ENCODE assay signal across 14 cellular contexts in the genomic region with DNA sequence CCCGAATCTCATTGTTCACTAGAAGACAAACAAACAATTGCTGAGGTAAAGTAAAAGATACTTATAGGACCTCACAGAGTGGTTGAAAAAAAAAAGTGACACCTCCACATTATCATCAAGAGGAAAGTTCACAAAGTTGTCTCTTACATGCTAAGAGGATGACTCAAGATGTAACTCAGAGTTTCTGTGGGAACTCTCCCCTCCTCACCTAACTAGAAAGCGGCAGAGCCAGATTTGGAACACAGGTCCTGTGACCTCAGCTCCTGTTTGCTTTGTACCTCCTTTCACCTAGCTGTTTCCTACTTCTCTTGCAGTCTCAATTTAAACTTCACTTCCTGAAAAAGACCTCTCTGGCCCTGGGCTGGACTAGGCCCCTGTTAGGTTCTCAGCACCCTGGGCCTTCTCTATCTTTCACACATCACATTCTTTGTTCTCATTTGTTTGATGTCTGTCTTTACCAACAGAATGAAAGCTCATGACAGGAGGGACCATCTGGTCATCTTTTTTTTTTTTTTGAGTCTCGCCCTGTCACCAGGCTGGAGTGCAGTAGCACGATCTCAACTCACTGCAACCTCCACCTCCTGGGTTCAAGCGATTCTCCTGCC.
DNase-seq lines count a peak whose midpoint lies in the region; ATAC-seq, FAIRE-seq and TF ChIP-seq lines count a peak whose summit lies in the region.
"Had no signal": no experiment of that assay in that cellular context is flagged by ENCODE, and none has a peak within 500 bp of the region (broad histone marks: within the 10 kb centered on the region; RNA-seq: fewer than 3 reads in every experiment).

No MANE protein-coding gene starts in this region.

- no peaks in the 10 kb centered on the region for H3K9me2 ChIP-seq in Karpas-422 (replicated peaks; ENCODE audit: insufficient read depth, low read length)

- H3K9ac ChIP-seq in Karpas-422 (ENCODE audit: low read length) (no peak overlapping the region), keratinocyte (ENCODE audit: control insufficient read depth, extremely low read depth, insufficient read depth, low read length) (peak overlapping the region; percentile 9)

- peaks cover 5% of the 10 kb centered on the region for H3K4me1 ChIP-seq in Karpas-422 (ENCODE audit: low read length)
- peaks cover 23% of the 10 kb centered on the region for H3K4me1 ChIP-seq in keratinocyte (ENCODE audit: control insufficient read depth, extremely low read depth, insufficient read depth, low read length)

- no peak for FAIRE-seq in keratinocyte (lab: Jason Lieb, UNC)
- FAIRE-seq: endothelial cell of umbilical vein had no signal

- CTCF ChIA-PET in GM10248 (lab: Yijun Ruan, JAX): no interaction called here

- no peaks in the 10 kb centered on the region for H3K9me1 ChIP-seq in keratinocyte (ENCODE audit: control insufficient read depth, extremely low read depth, insufficient read depth, low read length)

- no peak overlapping the region for H3K27ac ChIP-seq in Karpas-422 (ENCODE audit: low read length)
- H3K27ac ChIP-seq in keratinocyte (ENCODE audit: control insufficient read depth, insufficient read depth, low read length): peak overlapping the region; percentile 60
- H3K27ac ChIP-seq: neutrophil had no signal

- H3K79me2 ChIP-seq in Karpas-422 (ENCODE audit: low read length) (no peaks in the 10 kb centered on the region), keratinocyte (ENCODE audit: control insufficient read depth, insufficient read depth, low read length) (no peaks in the 10 kb centered on the region)

- TF ChIP-seq CTCF in GM10248 (IDR thresholded peaks at IDR 0.05; ENCODE audit: control extremely low read depth, extremely low read depth, low read depth, missing control alignments) (no peak), keratinocyte (optimal IDR thresholded peaks at IDR 0.05 in 1 of 3, IDR thresholded peaks at IDR 0.05 in 1 of 3, conservative IDR thresholded peaks at IDR 0.05 in 1 of 3; ENCODE audit: extremely low read depth in 1 of 3, insufficient read depth in 2 of 3, low read length in 3 of 3) (no peak)

- H3K4me3 ChIP-seq in Karpas-422 (ENCODE audit: low read length): no peak overlapping the region
- no peak overlapping the region for H3K4me3 ChIP-seq in keratinocyte (ENCODE audit: control insufficient read depth in 2 of 3, extremely low read depth in 1 of 3, insufficient read depth in 2 of 3, low read depth in 1 of 3, low read length in 3 of 3)

- dilution Hi-C loops in keratinocyte (cut with MboI; ENCODE audit: extremely low pct_ligation_motif_present, low sequenced_read_pairs): no loop called here

- ATAC-seq in GM19463 (IDR thresholded peaks at IDR 0.05; ENCODE audit: unreplicated experiment) (peak; percentile 90), GM21360 (IDR thresholded peaks at IDR 0.05; ENCODE audit: unreplicated experiment) (no peak), HG02571 (IDR thresholded peaks at IDR 0.05; ENCODE audit: unreplicated experiment) (no peak)

- no peaks in the 10 kb centered on the region for H3K9me3 ChIP-seq in Karpas-422 (ENCODE audit: low read length)
- no peaks in the 10 kb centered on the region for H3K9me3 ChIP-seq in keratinocyte (ENCODE audit: control insufficient read depth, low read depth, low read length)
- H3K9me3 ChIP-seq: neutrophil had no signal

- peak; percentile 55 for DNase-seq in GM10248 (ENCODE audit: extremely low spot score)
- DNase-seq in Karpas-422: no peak
- DNase-seq in keratinocyte (ENCODE audit: low read depth, low spot score): peak; percentile 57
- DNase-seq in KBM-7: no peak
- DNase-seq in dermis blood vessel endothelial cell: no peak
- DNase-seq: activated CD4-positive, alpha-beta T cell treated with anti-CD3 and anti-CD28 coated beads, Interleukin-2, amount 10 ng/mL, durations not matched to agents 7 days and 5 days; CD4-positive, alpha-beta memory T cell; immature natural killer cell; NCI-H345 had no signal

- H3K36me3 ChIP-seq in Karpas-422 (ENCODE audit: insufficient read depth, low read length): no peaks in the 10 kb centered on the region
- H3K36me3 ChIP-seq in keratinocyte (ENCODE audit: control insufficient read depth in 2 of 2, extremely low read depth in 1 of 2, insufficient read depth in 2 of 2, low read length in 2 of 2): no peaks in the 10 kb centered on the region
- H3K36me3 ChIP-seq: neutrophil had no signal

- H3K27me3 ChIP-seq in Karpas-422 (ENCODE audit: low read length) (no peaks in the 10 kb centered on the region), keratinocyte (ENCODE audit: control insufficient read depth, extremely low read depth, insufficient read depth, low read length) (no peaks in the 10 kb centered on the region)

- H3K4me2 ChIP-seq in Karpas-422 (ENCODE audit: low read depth, low read length, poor library complexity, severe bottlenecking) (no peak overlapping the region), keratinocyte (ENCODE audit: control insufficient read depth, extremely low read depth, insufficient read depth, low read depth, low read length) (peak overlapping the region; percentile 54)

- H2AFZ ChIP-seq in Karpas-422 (ENCODE audit: low read length): peak overlapping the region; percentile 60; the same call in 1 of the 2 replicates
- peak overlapping the region; percentile 71 for H2AFZ ChIP-seq in keratinocyte (ENCODE audit: control insufficient read depth, low read length)

- H4K20me1 ChIP-seq in Karpas-422 (ENCODE audit: insufficient read depth, low read depth, low read length): no peaks in the 10 kb centered on the region
- H4K20me1 ChIP-seq in keratinocyte (ENCODE audit: control insufficient read depth, extremely low read depth, insufficient read depth, low read length): no peaks in the 10 kb centered on the region

- in situ Hi-C loops in KBM-7 (cut with MboI; ENCODE audit: low pct_unique_long_range_greater_than_20kb, low sequenced_read_pairs): no loop called here

- POLR2A ChIA-PET in GM10248 (lab: Yijun Ruan, JAX): no interaction called here

Comparison
In these comparisons a context has a peak if more than half of its experiments do, and no peak if none do; other contexts are left out.
1. DNase-seq: peak in GM10248 (single experiment) and keratinocyte (single experiment); none in Karpas-422 (single experiment), KBM-7 (single experiment) and dermis blood vessel endothelial cell (single experiment).